In the genomic region with DNA sequence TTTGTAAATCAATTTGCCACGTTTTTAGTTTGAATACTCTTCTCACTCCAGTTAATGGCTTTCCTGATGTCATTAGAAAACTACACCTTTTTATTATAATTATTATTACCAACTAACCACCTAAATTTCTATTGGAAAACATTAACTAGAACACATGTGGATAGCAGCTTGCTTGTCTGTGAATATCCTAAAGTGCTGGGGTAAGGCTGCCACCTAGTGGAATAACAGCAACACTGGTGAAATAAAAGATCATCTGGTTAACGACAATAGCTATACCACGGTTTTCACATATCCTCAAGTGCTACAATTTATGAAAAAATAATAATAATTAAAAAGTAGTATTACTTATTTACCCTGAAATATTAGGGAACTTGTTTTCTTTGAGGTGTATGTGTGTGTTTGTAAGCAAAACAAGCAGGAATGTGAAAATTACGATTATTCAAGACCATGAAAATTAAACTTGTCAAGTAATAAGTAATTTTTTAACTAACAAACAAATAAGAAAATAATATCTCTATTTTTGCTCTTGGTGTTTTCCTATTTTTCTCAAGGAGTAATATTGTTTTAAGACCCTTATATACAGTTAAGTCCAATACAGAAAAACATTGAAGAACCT, we compare ENCODE assay signal across 9 cellular contexts.
A peak's percentile ranks its signal among the peaks of the same experiment; 100 is the strongest.
DNase-seq lines count a peak whose midpoint lies in the region; ATAC-seq and TF ChIP-seq lines count a peak whose summit lies in the region.
"Had no signal": no experiment of that assay in that cellular context is flagged by ENCODE, and none has a peak within 500 bp of the region (broad histone marks: within the 10 kb centered on the region; RNA-seq: fewer than 3 reads in every experiment).

No MANE protein-coding gene starts in this region.

- no peaks in the 10 kb centered on the region for H3K9me3 Mint-ChIP-seq in activated CD4-positive, alpha-beta memory T cell treated with anti-CD3 and anti-CD28 coated beads, Interleukin-2, amount 10 ng/mL, durations not matched to agents 7 days and 5 days
- no peaks in the 10 kb centered on the region for H3K9me3 Mint-ChIP-seq in glutamatergic neuron (ENCODE audit: unreplicated experiment)

- H3K79me2 ChIP-seq in DND-41 (ENCODE audit: insufficient read depth, low read length), result no peaks in the 10 kb centered on the region

- DNase-seq in DND-41, result peak; percentile 63
- peak; percentile 7 for DNase-seq in NCI-H2196 (lab: John Stamatoyannopoulos, UW; ENCODE audit: unreplicated experiment)
- DNase-seq in activated CD4-positive, alpha-beta memory T cell treated with anti-CD3 and anti-CD28 coated beads, Interleukin-2, amount 10 ng/mL, durations not matched to agents 7 days and 5 days, result peak; percentile 21
- DNase-seq in glutamatergic neuron, result peak; percentile 38
- DNase-seq in pulmonary artery endothelial cell (ENCODE audit: low read depth, low spot score), result peak; percentile 8
- no peak for DNase-seq in T-helper 17 cell

- CTCF ChIA-PET in activated CD4-positive, alpha-beta memory T cell treated with anti-CD3 and anti-CD28 coated beads, Interleukin-2, amount 10 ng/mL, durations not matched to agents 7 days and 5 days (lab: Charles Lee), result interaction anchor here (0.6 to 1.6 kb wide), 10 partner anchors 9 to 1222 kb away, joined by 3 to 9 read pairs (median 3); no protein-coding TSS in a partner anchor

- no peak overlapping the region for H2AFZ ChIP-seq in DND-41 (ENCODE audit: low read depth, low read length)

- H3K27ac Mint-ChIP-seq in activated CD4-positive, alpha-beta memory T cell treated with anti-CD3 and anti-CD28 coated beads, Interleukin-2, amount 10 ng/mL, durations not matched to agents 7 days and 5 days, result no peak overlapping the region
- H3K27ac Mint-ChIP-seq in glutamatergic neuron (ENCODE audit: unreplicated experiment) (no peak overlapping the region), T-helper 17 cell (no peak overlapping the region)
- H3K27ac Mint-ChIP-seq: activated naive CD8-positive, alpha-beta T cell had no signal

- H3K4me2 ChIP-seq in DND-41 (ENCODE audit: insufficient read depth, low read length), result no peak overlapping the region

- H3K36me3 Mint-ChIP-seq in activated CD4-positive, alpha-beta memory T cell treated with anti-CD3 and anti-CD28 coated beads, Interleukin-2, amount 10 ng/mL, durations not matched to agents 7 days and 5 days (ENCODE audit: low read depth), result no peaks in the 10 kb centered on the region
- H3K36me3 Mint-ChIP-seq in glutamatergic neuron (ENCODE audit: unreplicated experiment) (no peaks in the 10 kb centered on the region), T-helper 17 cell (ENCODE audit: low read depth) (no peaks in the 10 kb centered on the region)
- H3K36me3 Mint-ChIP-seq: activated naive CD8-positive, alpha-beta T cell had no signal

- no peak overlapping the region for H3K9ac ChIP-seq in DND-41 (ENCODE audit: low read depth, low read length)

- no peak overlapping the region for H3K27ac ChIP-seq in DND-41 (ENCODE audit: low read length)

- TF ChIP-seq CTCF in DND-41 (IDR thresholded peaks at IDR 0.05; ENCODE audit: borderline replicate concordance, extremely low read depth, low read length, poor library complexity, severe bottlenecking) (peak; percentile 83), glutamatergic neuron (IDR thresholded peaks at IDR 0.05; ENCODE audit: partially characterized antibody, unreplicated experiment) (peak; percentile 82)

- H4K20me1 ChIP-seq in DND-41 (ENCODE audit: insufficient read depth, low read length), result no peaks in the 10 kb centered on the region

- no peaks in the 10 kb centered on the region for H3K9me3 ChIP-seq in DND-41 (ENCODE audit: insufficient read depth, low read length, severe bottlenecking)
- no peaks in the 10 kb centered on the region for H3K9me3 ChIP-seq in T-helper 17 cell (ENCODE audit: control insufficient read depth, low read length, poor library complexity, severe bottlenecking)

- H3K27me3 Mint-ChIP-seq in activated CD4-positive, alpha-beta memory T cell treated with anti-CD3 and anti-CD28 coated beads, Interleukin-2, amount 10 ng/mL, durations not matched to agents 7 days and 5 days, result no peaks in the 10 kb centered on the region
- H3K27me3 Mint-ChIP-seq in glutamatergic neuron (ENCODE audit: unreplicated experiment) (no peaks in the 10 kb centered on the region), T-helper 17 cell (no peaks in the 10 kb centered on the region)
- H3K27me3 Mint-ChIP-seq: activated naive CD8-positive, alpha-beta T cell had no signal

- no peaks in the 10 kb centered on the region for H3K4me1 Mint-ChIP-seq in activated CD4-positive, alpha-beta memory T cell treated with anti-CD3 and anti-CD28 coated beads, Interleukin-2, amount 10 ng/mL, durations not matched to agents 7 days and 5 days
- H3K4me1 Mint-ChIP-seq in glutamatergic neuron (ENCODE audit: low read depth, unreplicated experiment) (no peaks in the 10 kb centered on the region), T-helper 17 cell (no peaks in the 10 kb centered on the region)

- H3K4me3 Mint-ChIP-seq in activated CD4-positive, alpha-beta memory T cell treated with anti-CD3 and anti-CD28 coated beads, Interleukin-2, amount 10 ng/mL, durations not matched to agents 7 days and 5 days, result no peak overlapping the region
- H3K4me3 Mint-ChIP-seq in glutamatergic neuron (ENCODE audit: unreplicated experiment) (no peak overlapping the region), T-helper 17 cell (no peak overlapping the region)
- H3K4me3 Mint-ChIP-seq: activated naive CD8-positive, alpha-beta T cell had no signal

- POLR2A ChIA-PET in activated CD4-positive, alpha-beta memory T cell treated with anti-CD3 and anti-CD28 coated beads, Interleukin-2, amount 10 ng/mL, durations not matched to agents 7 days and 5 days (lab: Charles Lee), result no interaction called here

- no peaks in the 10 kb centered on the region for H3K27me3 ChIP-seq in DND-41 (ENCODE audit: insufficient read depth, low read length, poor library complexity)

- ATAC-seq in DND-41 (ENCODE audit: insufficient read depth, low read depth), result peak; percentile 89
- peak; percentile 94 for ATAC-seq in GM19372 (IDR thresholded peaks at IDR 0.05; ENCODE audit: low read depth, unreplicated experiment)
- ATAC-seq in HG03280 (IDR thresholded peaks at IDR 0.05; ENCODE audit: unreplicated experiment), result peak; percentile 89
- no peak for ATAC-seq in T-helper 17 cell

- H3K4me3 ChIP-seq in DND-41 (ENCODE audit: low read depth in 1 of 2, low read length in 2 of 2), result no peak overlapping the region

- H3K4me1 ChIP-seq in DND-41 (ENCODE audit: insufficient read depth, low read length), result no peaks in the 10 kb centered on the region

- H3K36me3 ChIP-seq in DND-41 (ENCODE audit: insufficient read depth, low read length), result no peaks in the 10 kb centered on the region

Comparison
In these comparisons a context has a peak if more than half of its experiments do, and no peak if none do; other contexts are left out.
1. DNase-seq: peak in DND-41 (single experiment), NCI-H2196 (single experiment), activated CD4-positive, alpha-beta memory T cell treated with anti-CD3 and anti-CD28 coated beads, Interleukin-2, amount 10 ng/mL, durations not matched to agents 7 days and 5 days (single experiment), glutamatergic neuron (single experiment) and pulmonary artery endothelial cell (single experiment); none in T-helper 17 cell (0 of 3).